ENCODE assay signal across 17 cellular contexts in genomic region chr2:176161817-176162626, GRCh38. TPM values are rescaled to one million over a fixed set of nuclear protein-coding genes. Genes with fewer than 3 reads are reported as not detected.
DNase-seq lines count a peak whose midpoint lies in the region; ATAC-seq and TF ChIP-seq lines count a peak whose summit lies in the region.
"Had no signal": no experiment of that assay in that cellular context is flagged by ENCODE, and none has a peak within 500 bp of the region (broad histone marks: within the 10 kb centered on the region; RNA-seq: fewer than 3 reads in every experiment).

No MANE protein-coding gene starts in this region.

- no peak overlapping the region for H2AK5ac ChIP-seq in neuronal stem cell (ENCODE audit: low read depth, low read length)

- DNase-seq in AG08396 (ENCODE audit: low spot score) (peak; percentile 66), NCI-H82 (lab: John Stamatoyannopoulos, UW) (peak; percentile 84), fibroblast of gingiva (ENCODE audit: low read depth) (peak; percentile 18), neuronal stem cell (ENCODE audit: low spot score) (no peak), NCI-H1694 (lab: John Stamatoyannopoulos, UW) (no peak), right cardiac atrium (no peak), RKO (ENCODE audit: low spot score) (no peak)
- DNase-seq: activated CD8-positive, alpha-beta T cell treated with anti-CD3 and anti-CD28 coated beads, Interleukin-2, amount 10 ng/mL, durations not matched to agents 7 days and 5 days; DMS79; NCI-H2081 had no signal

- no peak overlapping the region for H3K4me2 ChIP-seq in neuronal stem cell (ENCODE audit: insufficient read depth, low read length, poor library complexity, severe bottlenecking)

- no peak overlapping the region for H3K18ac ChIP-seq in neuronal stem cell (ENCODE audit: low read length)

- H3K27me3 ChIP-seq in neuronal stem cell (ENCODE audit: control insufficient read depth in 3 of 3, insufficient read depth in 3 of 3, low read depth in 1 of 3, low read length in 3 of 3) (peaks cover 72 to 100% (median 98%) of the 10 kb centered on the region in 3 experiments), right cardiac atrium (ENCODE audit: control insufficient read depth, insufficient read depth) (no peaks in the 10 kb centered on the region), gastroesophageal sphincter (peaks cover 100% of the 10 kb centered on the region)

- intact Hi-C loops in right cardiac atrium (cut with DNase I), result no loop called here

- no peak for TF ChIP-seq CTCF in gastroesophageal sphincter (IDR thresholded peaks at IDR 0.05)

- no peak overlapping the region for H2BK5ac ChIP-seq in neuronal stem cell (ENCODE audit: low read length)

- H4K91ac ChIP-seq in neuronal stem cell (ENCODE audit: low read depth, low read length, poor library complexity), result no peak overlapping the region

- H3K27ac ChIP-seq in neuronal stem cell (replicated peaks; ENCODE audit: low read length), result no peak overlapping the region
- H3K27ac ChIP-seq in right cardiac atrium (ENCODE audit: low read length), result no peak overlapping the region
- H3K27ac ChIP-seq in gastroesophageal sphincter, result no peak overlapping the region
- H3K27ac ChIP-seq: parathyroid adenoma, vagina had no signal

- no CpG with 5 or more reads among the region's 22 CpGs for WGBS in neuronal stem cell (ENCODE audit: extremely low coverage in 2 of 2, insufficient read length in 2 of 2, insufficient replicate concordance in 1 of 2), 2 donors
- WGBS in right cardiac atrium, result 10% methylated on average over 22 of the region's 22 CpGs
- 15 to 19% methylated on average over 4 to 8 of the region's 22 CpGs for WGBS in gastroesophageal sphincter (ENCODE audit: low coverage in 1 of 2), 2 donors

- no peaks in the 10 kb centered on the region for H3K79me1 ChIP-seq in neuronal stem cell (ENCODE audit: low read depth, low read length)

- H2BK15ac ChIP-seq in neuronal stem cell (ENCODE audit: low read length), result no peak overlapping the region

- no peak for TF ChIP-seq EP300 in gastroesophageal sphincter (IDR thresholded peaks at IDR 0.05)

- H3K14ac ChIP-seq in neuronal stem cell (ENCODE audit: low read length), result no peak overlapping the region

- TF ChIP-seq POLR2A in gastroesophageal sphincter (IDR thresholded peaks at IDR 0.05), result no peak

- no peak overlapping the region for H2BK120ac ChIP-seq in neuronal stem cell (ENCODE audit: low read depth, low read length)

- peak overlapping the region; percentile 52 for H3K23ac ChIP-seq in neuronal stem cell (ENCODE audit: low read depth, low read length, poor library complexity)

- no peaks in the 10 kb centered on the region for H3K36me3 ChIP-seq in neuronal stem cell (replicated peaks in 1 of 2; ENCODE audit: control insufficient read depth in 2 of 2, insufficient read depth in 2 of 2, low read length in 2 of 2)
- no peaks in the 10 kb centered on the region for H3K36me3 ChIP-seq in gastroesophageal sphincter
- H3K36me3 ChIP-seq: vagina had no signal

- H3K9me3 ChIP-seq in neuronal stem cell (replicated peaks in 1 of 2; ENCODE audit: control insufficient read depth in 2 of 2, insufficient read depth in 1 of 2, low read depth in 1 of 2, low read length in 2 of 2) (peaks cover 13 to 16% of the 10 kb centered on the region in 2 donors), right cardiac atrium (ENCODE audit: control insufficient read depth, low read length) (no peaks in the 10 kb centered on the region), gastroesophageal sphincter (peaks cover 0 to 5% (median 0%) of the 10 kb centered on the region in 3 donors)
- H3K9me3 ChIP-seq: vagina had no signal

- no peak overlapping the region for H2BK12ac ChIP-seq in neuronal stem cell (ENCODE audit: low read length)

- no peak overlapping the region for H2AFZ ChIP-seq in neuronal stem cell (ENCODE audit: low read length)
- H2AFZ ChIP-seq: parathyroid adenoma had no signal

- H3K4me3 ChIP-seq in neuronal stem cell (ENCODE audit: low read length in 2 of 2), result no peak overlapping the region
- no peak overlapping the region for H3K4me3 ChIP-seq in right cardiac atrium (ENCODE audit: low read length)
- H3K4me3 ChIP-seq in gastroesophageal sphincter, result no peak overlapping the region
- H3K4me3 ChIP-seq: GM12878 had no signal

- H3K9ac ChIP-seq in neuronal stem cell (ENCODE audit: low read depth, low read length, poor library complexity), result no peak overlapping the region
- H3K9ac ChIP-seq: parathyroid adenoma had no signal

- H3K4ac ChIP-seq in neuronal stem cell (ENCODE audit: low read length), result no peak overlapping the region

- H4K8ac ChIP-seq in neuronal stem cell (ENCODE audit: low read depth, low read length), result no peak overlapping the region

- H3K4me1 ChIP-seq in neuronal stem cell (ENCODE audit: control insufficient read depth in 2 of 2, insufficient read depth in 1 of 2, low read depth in 1 of 2, low read length in 2 of 2), result peaks cover 0 to 16% of the 10 kb centered on the region in 2 donors
- H3K4me1 ChIP-seq in right cardiac atrium (ENCODE audit: control insufficient read depth, insufficient read depth, low read length), result peaks cover 5% of the 10 kb centered on the region
- peaks cover 0 to 68% (median 17%) of the 10 kb centered on the region in 3 donors for H3K4me1 ChIP-seq in gastroesophageal sphincter
- H3K4me1 ChIP-seq: parathyroid adenoma had no signal

- ATAC-seq in right cardiac atrium, result no peak
- no peak for ATAC-seq in gastroesophageal sphincter
- ATAC-seq: activated CD8-positive, alpha-beta T cell treated with anti-CD3 and anti-CD28 coated beads, Interleukin-2, amount 10 ng/mL, durations not matched to agents 7 days and 5 days; GM12878 had no signal

RNA-seq across cellular contexts. Expression of gene HOXD3, which starts 4.9 kb away (rescaled TPM):
- not detected for polyA plus RNA-seq in neuronal stem cell (2013, experiment 1 of 2)
- polyA plus RNA-seq in neuronal stem cell (2013, experiment 2 of 2), result not detected
- not detected for total RNA-seq in right cardiac atrium
- polyA plus RNA-seq in right cardiac atrium, result 0.16 TPM
- total RNA-seq in gastroesophageal sphincter, result 1 to 10 TPM; 1.8 to 2.7 (median 2.2) TPM
- total RNA-seq: activated CD8-positive, alpha-beta T cell treated with anti-CD3 and anti-CD28 coated beads, Interleukin-2, amount 10 ng/mL, durations not matched to agents 7 days and 5 days; activated T-helper 2 cell treated with anti-CD3 and anti-CD28 coated beads, Interferon-gamma antibody, Interleukin-2, Interleukin-4, amounts not matched to agents 10 μg/mL and 5 μg/mL and 100 μg/mL, durations not matched to agents 14 hours and 24 hours and 36 hours; bronchial epithelial cell; GM12878 had no signal
- polyA plus RNA-seq: BJ, GM12878 had no signal

RNA-seq across cellular contexts. Expression of gene HOXD4, which starts 10.7 kb away (rescaled TPM):
- not detected for polyA plus RNA-seq in neuronal stem cell (2013, experiment 1 of 2)
- not detected for polyA plus RNA-seq in neuronal stem cell (2013, experiment 2 of 2)
- total RNA-seq in right cardiac atrium, result not detected
- polyA plus RNA-seq in right cardiac atrium, result 0.29 TPM
- total RNA-seq in gastroesophageal sphincter, result 1 to 10 TPM in 2 of 4 donors, under 1 TPM in 1, not detected in 1; 0.69 to 3.6 (median 1.3) TPM
- total RNA-seq: activated CD8-positive, alpha-beta T cell treated with anti-CD3 and anti-CD28 coated beads, Interleukin-2, amount 10 ng/mL, durations not matched to agents 7 days and 5 days; activated T-helper 2 cell treated with anti-CD3 and anti-CD28 coated beads, Interferon-gamma antibody, Interleukin-2, Interleukin-4, amounts not matched to agents 10 μg/mL and 5 μg/mL and 100 μg/mL, durations not matched to agents 14 hours and 24 hours and 36 hours; bronchial epithelial cell; GM12878 had no signal

RNA-seq across cellular contexts. Expression of gene HOXD1, which starts 26.4 kb away (rescaled TPM):
- not detected for polyA plus RNA-seq in neuronal stem cell (2013, experiment 1 of 2)
- polyA plus RNA-seq in neuronal stem cell (2013, experiment 2 of 2), result not detected
- total RNA-seq in right cardiac atrium, result not detected
- polyA plus RNA-seq in right cardiac atrium, result 0.05 TPM
- under 1 TPM in 3 of 4 donors, not detected in 1; 0.13 to 0.54 (median 0.32) TPM for total RNA-seq in gastroesophageal sphincter
- total RNA-seq: activated CD8-positive, alpha-beta T cell treated with anti-CD3 and anti-CD28 coated beads, Interleukin-2, amount 10 ng/mL, durations not matched to agents 7 days and 5 days; activated T-helper 2 cell treated with anti-CD3 and anti-CD28 coated beads, Interferon-gamma antibody, Interleukin-2, Interleukin-4, amounts not matched to agents 10 μg/mL and 5 μg/mL and 100 μg/mL, durations not matched to agents 14 hours and 24 hours and 36 hours; bronchial epithelial cell; GM12878 had no signal
- polyA plus RNA-seq: BJ, GM12878 had no signal

RNA-seq across cellular contexts. Expression of gene HOXD8, which starts 32.5 kb away (rescaled TPM):
- polyA plus RNA-seq in neuronal stem cell (2013, experiment 1 of 2), result not detected
- polyA plus RNA-seq in neuronal stem cell (2013, experiment 2 of 2), result not detected
- total RNA-seq in right cardiac atrium, result under 1 TPM; 0.11 to 0.39 (median 0.28) TPM
- 0.63 TPM for polyA plus RNA-seq in right cardiac atrium
- 1 to 10 TPM; 2.3 to 6.9 (median 3.4) TPM for total RNA-seq in gastroesophageal sphincter
- total RNA-seq: activated CD8-positive, alpha-beta T cell treated with anti-CD3 and anti-CD28 coated beads, Interleukin-2, amount 10 ng/mL, durations not matched to agents 7 days and 5 days; activated T-helper 2 cell treated with anti-CD3 and anti-CD28 coated beads, Interferon-gamma antibody, Interleukin-2, Interleukin-4, amounts not matched to agents 10 μg/mL and 5 μg/mL and 100 μg/mL, durations not matched to agents 14 hours and 24 hours and 36 hours; bronchial epithelial cell; GM12878 had no signal
- polyA plus RNA-seq: GM12878 had no signal

RNA-seq across cellular contexts. Expression of gene HOXD9, which starts 39.5 kb away (rescaled TPM):
- not detected for polyA plus RNA-seq in neuronal stem cell (2013, experiment 1 of 2)
- not detected for polyA plus RNA-seq in neuronal stem cell (2013, experiment 2 of 2)
- not detected for total RNA-seq in right cardiac atrium
- polyA plus RNA-seq in right cardiac atrium, result 0.09 TPM
- total RNA-seq in gastroesophageal sphincter, result 1 to 10 TPM in 2 of 4 donors, under 1 TPM in 2; 0.47 to 2.9 (median 1.2) TPM
- total RNA-seq: activated CD8-positive, alpha-beta T cell treated with anti-CD3 and anti-CD28 coated beads, Interleukin-2, amount 10 ng/mL, durations not matched to agents 7 days and 5 days; activated T-helper 2 cell treated with anti-CD3 and anti-CD28 coated beads, Interferon-gamma antibody, Interleukin-2, Interleukin-4, amounts not matched to agents 10 μg/mL and 5 μg/mL and 100 μg/mL, durations not matched to agents 14 hours and 24 hours and 36 hours; bronchial epithelial cell; GM12878 had no signal
- polyA plus RNA-seq: GM12878 had no signal

Comparison
In these comparisons a context has a peak if more than half of its experiments do, and no peak if none do; other contexts are left out.
1. DNase-seq: peak in AG08396 (single experiment), NCI-H82 (single experiment) and fibroblast of gingiva (single experiment); none in neuronal stem cell (single experiment), NCI-H1694 (single experiment), right cardiac atrium (0 of 3) and RKO (single experiment).